18 cellular contexts compared by ENCODE assay signal in genomic region chr10:71693377-71693776, GRCh38. TPM values are rescaled to one million over a fixed set of nuclear protein-coding genes. Genes with fewer than 3 reads are reported as not detected.
DNase-seq lines count a peak whose midpoint lies in the region; ATAC-seq, FAIRE-seq and TF ChIP-seq lines count a peak whose summit lies in the region.
"Had no signal": no experiment of that assay in that cellular context is flagged by ENCODE, and none has a peak within 500 bp of the region (broad histone marks: within the 10 kb centered on the region; RNA-seq: fewer than 3 reads in every experiment).

No MANE protein-coding gene starts in this region.

- H3K27ac Mint-ChIP-seq in T-helper 17 cell (peak overlapping the region; percentile 88), Caco-2 (ENCODE audit: unreplicated experiment) (no peak overlapping the region)
- H3K27ac Mint-ChIP-seq: type B pancreatic cell had no signal

- ATAC-seq in right lobe of liver, result peak in 1 of 4 donors; percentile 21
- ATAC-seq in HepG2, result no peak
- ATAC-seq in T-helper 17 cell, result no peak
- ATAC-seq in lower lobe of right lung, result no peak
- ATAC-seq in GM21717 (IDR thresholded peaks at IDR 0.05; ENCODE audit: unreplicated experiment), result no peak
- no peak for ATAC-seq in GM21360 (IDR thresholded peaks at IDR 0.05; ENCODE audit: unreplicated experiment)

- POLR2A ChIA-PET in HepG2 (lab: Yijun Ruan, JAX), result no interaction called here
- POLR2A ChIA-PET in Caco-2 (lab: Charles Lee), result no interaction called here

- H3K27ac ChIP-seq in right lobe of liver (peak overlapping the region in 2 of 3 donors; percentile 15 to 51), HepG2 (ENCODE audit: extremely low read length, insufficient read depth, low read length) (no peak overlapping the region), lower lobe of right lung (peak overlapping the region; percentile 75)
- H3K27ac ChIP-seq: KMS-11 had no signal

- TF ChIP-seq CTCF in right lobe of liver (IDR thresholded peaks at IDR 0.05) (no peak), HepG2 (CRISPR knock-in tag; IDR thresholded peaks at IDR 0.05) (no peak), lower lobe of right lung (IDR thresholded peaks at IDR 0.05) (no peak), Caco-2 (IDR thresholded peaks at IDR 0.05; ENCODE audit: insufficient read depth in 1 of 2, low read depth in 1 of 2, low read length in 1 of 2, severe bottlenecking in 1 of 2, unreplicated experiment in 1 of 2) (no peak)

- no peak overlapping the region for H3K4me2 ChIP-seq in HepG2 (ENCODE audit: low read depth, low read length)
- H3K4me2 ChIP-seq: KMS-11 had no signal

- H2AFZ ChIP-seq in HepG2 (ENCODE audit: low read length), result no peak overlapping the region

- TF ChIP-seq RAD21 in HepG2 (CRISPR knock-in tag; IDR thresholded peaks at IDR 0.05), result no peak

- H3K36me3 ChIP-seq in right lobe of liver (no peaks in the 10 kb centered on the region), HepG2 (replicated peaks in 1 of 2; ENCODE audit: control insufficient read depth in 1 of 2, insufficient read depth in 2 of 2, low read length in 2 of 2) (no peaks in the 10 kb centered on the region), lower lobe of right lung (no peaks in the 10 kb centered on the region), Caco-2 (ENCODE audit: control insufficient read depth, insufficient read depth, low read length) (no peaks in the 10 kb centered on the region)

- peaks cover 3% of the 10 kb centered on the region for H3K9me3 Mint-ChIP-seq in Caco-2 (ENCODE audit: unreplicated experiment)
- H3K9me3 Mint-ChIP-seq: type B pancreatic cell had no signal

- CTCF ChIA-PET in HepG2 (lab: Yijun Ruan, JAX; ENCODE audit: low intra/inter-chr PET ratio, low total read pairs) (no interaction called here), Caco-2 (lab: Charles Lee) (interaction anchor here (0.6 to 1.0 kb wide), 2 partner anchors 74 to 119 kb away, joined by 3 to 4 read pairs; no protein-coding TSS in a partner anchor)

- TF ChIP-seq POLR2A in right lobe of liver (IDR thresholded peaks at IDR 0.05), result no peak
- no peak for TF ChIP-seq POLR2A in HepG2 (IDR thresholded peaks at IDR 0.05; ENCODE audit: insufficient read depth in 1 of 2, low read depth in 2 of 2, low read length in 2 of 2)

- H3K27me3 ChIP-seq in right lobe of liver (no peaks in the 10 kb centered on the region), HepG2 (ENCODE audit: control insufficient read depth in 1 of 2, insufficient read depth in 2 of 2, low read length in 2 of 2) (peaks cover 3 to 28% of the 10 kb centered on the region in 2 experiments; a peak in 4 of 5 replicates), lower lobe of right lung (ENCODE audit: low read depth) (no peaks in the 10 kb centered on the region), Caco-2 (replicated peaks; ENCODE audit: control insufficient read depth, insufficient read depth, low read length) (no peaks in the 10 kb centered on the region)

- 59% methylated on average over 5 of the region's 5 CpGs for WGBS in right lobe of liver (ENCODE audit: insufficient coverage, low coverage, low lambda C conversion rate, missing lambda C conversion rate)
- 6% methylated on average over 5 of the region's 5 CpGs for WGBS in HepG2 (ENCODE audit: low lambda C conversion rate)

- H3K4me3 ChIP-seq in right lobe of liver (no peak overlapping the region), HepG2 (replicated peaks in 1 of 3; ENCODE audit: insufficient read depth in 1 of 3, low read depth in 2 of 3, low read length in 3 of 3) (no peak overlapping the region), lower lobe of right lung (no peak overlapping the region), Caco-2 (ENCODE audit: low read depth, low read length) (no peak overlapping the region)

- H3K79me2 ChIP-seq in HepG2 (ENCODE audit: insufficient read depth, low read length), result no peaks in the 10 kb centered on the region

- H3K9me3 ChIP-seq in right lobe of liver, result no peaks in the 10 kb centered on the region
- no peaks in the 10 kb centered on the region for H3K9me3 ChIP-seq in HepG2 (ENCODE audit: low read length)
- no peaks in the 10 kb centered on the region for H3K9me3 ChIP-seq in T-helper 17 cell (ENCODE audit: control insufficient read depth, low read length, poor library complexity, severe bottlenecking)
- H3K9me3 ChIP-seq in lower lobe of right lung, result no peaks in the 10 kb centered on the region
- H3K9me3 ChIP-seq in Caco-2, result no peaks in the 10 kb centered on the region

- no peak for DNase-seq in right lobe of liver
- no peak for DNase-seq in HepG2 (ENCODE audit: low spot score)
- no peak for DNase-seq in T-helper 17 cell
- DNase-seq in lower lobe of right lung, result no peak
- DNase-seq in SHP77 treated with DMSO at 0.1 percent for 48 hours (lab: John Stamatoyannopoulos, UW), result no peak
- no peak for DNase-seq in Caco-2
- DNase-seq: activated naive CD4-positive, alpha-beta T cell; caudate nucleus; GDM1; GOT3; NCI-H2107; NK-92 treated with Interleukin-12 subunit alpha and Interleukin-12 subunit beta, amount 100 ng/mL, for 24 hours; stimulated activated CD4-positive, alpha-beta T cell treated with anti-CD3 and anti-CD28 coated beads, Interleukin-15, amount 100 ng/mL, for 24 hours had no signal

- BruUV-seq in HepG2 (replicated peaks; lab: Mats Ljungman, UMichigan) (no TSS peak), Caco-2 (replicated peaks; lab: Mats Ljungman, UMichigan) (no TSS peak)

- no peaks in the 10 kb centered on the region for H3K4me1 ChIP-seq in right lobe of liver
- peaks cover 17% of the 10 kb centered on the region for H3K4me1 ChIP-seq in HepG2 (ENCODE audit: insufficient read depth, low read length)
- peaks cover 45% of the 10 kb centered on the region for H3K4me1 ChIP-seq in lower lobe of right lung
- no peaks in the 10 kb centered on the region for H3K4me1 ChIP-seq in Caco-2

- no peaks in the 10 kb centered on the region for H3K36me3 Mint-ChIP-seq in T-helper 17 cell (ENCODE audit: low read depth)
- H3K36me3 Mint-ChIP-seq in Caco-2 (ENCODE audit: insufficient read depth, unreplicated experiment), result peaks cover 1% of the 10 kb centered on the region
- H3K36me3 Mint-ChIP-seq: type B pancreatic cell had no signal

- H3K4me1 Mint-ChIP-seq in T-helper 17 cell (peaks cover 19% of the 10 kb centered on the region), Caco-2 (ENCODE audit: low read depth, unreplicated experiment) (no peaks in the 10 kb centered on the region)

- no peak overlapping the region for H3K4me3 Mint-ChIP-seq in T-helper 17 cell
- H3K4me3 Mint-ChIP-seq in Caco-2 (ENCODE audit: unreplicated experiment), result no peak overlapping the region
- H3K4me3 Mint-ChIP-seq: type B pancreatic cell had no signal

- no peaks in the 10 kb centered on the region for H3K27me3 Mint-ChIP-seq in T-helper 17 cell
- no peaks in the 10 kb centered on the region for H3K27me3 Mint-ChIP-seq in Caco-2 (ENCODE audit: insufficient read depth, unreplicated experiment)
- H3K27me3 Mint-ChIP-seq: type B pancreatic cell had no signal

- no peak for FAIRE-seq in HepG2 (lab: Jason Lieb, UNC)

- intact Hi-C loops in right lobe of liver (cut with DNase I), result no loop called here
- intact Hi-C loops in HepG2 (cut with micrococcal nuclease; ENCODE audit: unreplicated experiment), result no loop called here
- intact Hi-C loops in lower lobe of right lung (cut with DNase I), result no loop called here
- intact Hi-C loops in Caco-2 (cut with micrococcal nuclease; ENCODE audit: unreplicated experiment), result no loop called here

- in situ Hi-C loops in HepG2 (cut with HindIII; ENCODE audit: extremely low pct_ligation_motif_present, low pct_unique_long_range_greater_than_20kb), result no loop called here

- H3K9ac ChIP-seq in HepG2 (ENCODE audit: insufficient read depth, low read depth, low read length), result no peak overlapping the region
- H3K9ac ChIP-seq: KMS-11 had no signal

- no peak for TF ChIP-seq EP300 in HepG2 (IDR thresholded peaks at IDR 0.05; ENCODE audit: low read depth in 2 of 2, low read length in 2 of 2)
- no peak for TF ChIP-seq EP300 in HepG2 (CRISPR knock-in tag; IDR thresholded peaks at IDR 0.05; ENCODE audit: borderline replicate concordance)

- H4K20me1 ChIP-seq in HepG2 (ENCODE audit: insufficient read depth, low read length), result no peaks in the 10 kb centered on the region

TF ChIP-seq in HepG2, 621 proteins besides CTCF, POLR2A, EP300 and RAD21 (continues in another document):
- TF ChIP-seq GTF3A (CRISPR knock-in tag; conservative IDR thresholded peaks at IDR 0.05), result no peak
- no peak for TF ChIP-seq ARNT2 (CRISPR knock-in tag; IDR thresholded peaks at IDR 0.05; ENCODE audit: low read depth)

RNA-seq across cellular contexts. Expression of gene C10orf105, which starts 26.2 kb away (rescaled TPM):
- total RNA-seq in right lobe of liver (under 1 TPM in 1 of 6 experiments, not detected in 5; 0.05 TPM), HepG2 (2016; rRNA removed; fragmentation: Illumina TruSeq; extraction: Trizol) (not detected in 2 replicates), T-helper 17 cell (under 1 TPM; 0.31 to 0.37 TPM), lower lobe of right lung (0.32 TPM), Caco-2 (2022) (not detected in 2 replicates)
- total RNA-seq in HepG2 (2016; cell fraction: cytosol; rRNA removed; fragmentation: Illumina TruSeq; extraction: Trizol; ENCODE audit: low read depth), result not detected in 2 replicates
- not detected in 2 replicates for total RNA-seq in HepG2 (2016; cell fraction: insoluble cytoplasmic fraction; rRNA removed; fragmentation: Illumina TruSeq; extraction: Trizol)
- total RNA-seq in HepG2 (2016; cell fraction: membrane; rRNA removed; fragmentation: Illumina TruSeq; extraction: Trizol), result not detected in 2 replicates
- not detected in 2 replicates for total RNA-seq in HepG2 (2016; cell fraction: nucleus; rRNA removed; fragmentation: Illumina TruSeq; extraction: Trizol)
- not detected in 2 replicates for polyA plus RNA-seq in HepG2 (2011; rRNA removed)
- polyA plus RNA-seq in HepG2 (2011; cell fraction: cytosol; rRNA removed), result not detected in 2 replicates
- not detected in 2 replicates for polyA plus RNA-seq in HepG2 (2011; cell fraction: nucleus; rRNA removed)
- not detected in 2 replicates for polyA plus RNA-seq in HepG2 (2012)
- not detected in 2 replicates for polyA plus RNA-seq in HepG2 (2016; cell fraction: cytosol; fragmentation: Illumina TruSeq; extraction: Trizol; ENCODE audit: low read depth)
- not detected in 2 replicates for polyA plus RNA-seq in HepG2 (2016; cell fraction: insoluble cytoplasmic fraction; fragmentation: Illumina TruSeq; extraction: Trizol; ENCODE audit: low read depth)
- not detected in 2 replicates for polyA plus RNA-seq in HepG2 (2016; cell fraction: membrane; fragmentation: Illumina TruSeq; extraction: Trizol; ENCODE audit: low read depth)
- not detected in 2 replicates for polyA plus RNA-seq in HepG2 (2016; cell fraction: nucleus; fragmentation: Illumina TruSeq; extraction: Trizol; ENCODE audit: insufficient read depth, low read depth)
- polyA minus RNA-seq in HepG2 (2011; rRNA and poly(A)+ RNA removed; ENCODE audit: low replicate concordance), result not detected in 2 replicates
- polyA minus RNA-seq in HepG2 (2011; cell fraction: cytosol; rRNA and poly(A)+ RNA removed), result not detected in 2 replicates
- not detected in 2 replicates for polyA minus RNA-seq in HepG2 (2011; cell fraction: nucleus; rRNA and poly(A)+ RNA removed)
- total RNA-seq: SK-MEL-5 had no signal
